1 cellular context compared by ENCODE assay signal in the genomic region with DNA sequence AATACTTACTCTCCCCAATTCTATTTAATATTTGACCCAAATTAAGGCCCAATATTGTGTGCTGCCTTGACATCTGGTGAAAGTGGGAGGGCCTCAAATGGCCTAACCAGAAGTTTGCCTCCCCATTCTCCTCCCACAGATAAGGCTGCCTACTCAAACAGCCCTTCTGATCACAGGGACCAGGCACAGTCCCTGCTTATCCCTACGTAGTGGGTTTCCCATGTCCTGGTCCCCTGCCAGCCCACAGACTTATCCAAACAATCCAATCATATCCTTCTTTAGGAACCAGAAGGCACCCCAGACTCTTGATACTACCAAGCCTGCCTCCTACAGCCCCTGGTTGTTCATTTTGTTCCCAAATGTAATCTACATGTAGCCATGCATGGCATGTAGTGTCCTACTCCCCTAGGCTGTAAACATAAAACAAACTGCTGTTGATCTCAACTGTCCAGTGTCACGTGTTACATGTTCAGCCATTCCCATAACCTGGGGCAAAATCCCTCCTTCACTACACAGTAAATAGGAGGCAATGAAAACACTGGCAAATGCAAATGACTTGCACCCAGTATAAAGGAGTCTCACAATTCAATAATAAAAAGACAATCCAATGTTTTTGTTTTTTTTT.
TF ChIP-seq lines count a peak whose summit lies in the region.

No MANE protein-coding gene starts in this region.

TF ChIP-seq in K562, 482 proteins besides CTCF, POLR2A, EP300 and RAD21 (continued from another document and continues in another):
- TF ChIP-seq ZBTB9 (CRISPR knock-in tag; IDR thresholded peaks at IDR 0.05), result no peak
- TF ChIP-seq BRF1 (IDR thresholded peaks at IDR 0.05; ENCODE audit: borderline replicate concordance, extremely low read depth, insufficient read length), result no peak
- TF ChIP-seq SETDB1 (IDR thresholded peaks at IDR 0.05; ENCODE audit: low read length), result no peak
- no peak for TF ChIP-seq JUN (IDR thresholded peaks at IDR 0.05; ENCODE audit: borderline replicate concordance, low read depth, low read length)
- no peak for TF ChIP-seq JUN (CRISPR knock-in tag; IDR thresholded peaks at IDR 0.05; ENCODE audit: borderline replicate concordance)
- TF ChIP-seq HDAC2 (IDR thresholded peaks at IDR 0.05), result 0 out of 2 replicates have a peak, but pooled peaks have one; percentile 12
- TF ChIP-seq, protein P1, sequence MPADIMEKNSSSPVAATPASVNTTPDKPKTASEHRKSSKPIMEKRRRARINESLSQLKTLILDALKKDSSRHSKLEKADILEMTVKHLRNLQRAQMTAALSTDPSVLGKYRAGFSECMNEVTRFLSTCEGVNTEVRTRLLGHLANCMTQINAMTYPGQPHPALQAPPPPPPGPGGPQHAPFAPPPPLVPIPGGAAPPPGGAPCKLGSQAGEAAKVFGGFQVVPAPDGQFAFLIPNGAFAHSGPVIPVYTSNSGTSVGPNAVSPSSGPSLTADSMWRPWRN (IDR thresholded peaks at IDR 0.05; ENCODE audit: low read depth), result no peak
- TF ChIP-seq MED1 (CRISPR knock-in tag; IDR thresholded peaks at IDR 0.05; ENCODE audit: borderline replicate concordance), result no peak
- TF ChIP-seq PBX2 (CRISPR knock-in tag; IDR thresholded peaks at IDR 0.05; ENCODE audit: low read depth), result no peak
- TF ChIP-seq PBX2 (tag; conservative IDR thresholded peaks at IDR 0.05; ENCODE audit: low read depth), result no peak
- TF ChIP-seq TCF7 (IDR thresholded peaks at IDR 0.05; ENCODE audit: borderline replicate concordance), result no peak
- no peak for TF ChIP-seq CBX5 (IDR thresholded peaks at IDR 0.05; ENCODE audit: borderline replicate concordance, low read depth)
- TF ChIP-seq STAT5B (CRISPR knock-in tag; IDR thresholded peaks at IDR 0.05), result no peak
- no peak for TF ChIP-seq NELFE (IDR thresholded peaks at IDR 0.05; ENCODE audit: insufficient read depth, insufficient read length)
- no peak for TF ChIP-seq CHCHD3 (CRISPR knock-in tag; IDR thresholded peaks at IDR 0.05)
- TF ChIP-seq ZNF408 (CRISPR knock-in tag; IDR thresholded peaks at IDR 0.05; ENCODE audit: low read depth), result no peak
- TF ChIP-seq, protein P2, sequence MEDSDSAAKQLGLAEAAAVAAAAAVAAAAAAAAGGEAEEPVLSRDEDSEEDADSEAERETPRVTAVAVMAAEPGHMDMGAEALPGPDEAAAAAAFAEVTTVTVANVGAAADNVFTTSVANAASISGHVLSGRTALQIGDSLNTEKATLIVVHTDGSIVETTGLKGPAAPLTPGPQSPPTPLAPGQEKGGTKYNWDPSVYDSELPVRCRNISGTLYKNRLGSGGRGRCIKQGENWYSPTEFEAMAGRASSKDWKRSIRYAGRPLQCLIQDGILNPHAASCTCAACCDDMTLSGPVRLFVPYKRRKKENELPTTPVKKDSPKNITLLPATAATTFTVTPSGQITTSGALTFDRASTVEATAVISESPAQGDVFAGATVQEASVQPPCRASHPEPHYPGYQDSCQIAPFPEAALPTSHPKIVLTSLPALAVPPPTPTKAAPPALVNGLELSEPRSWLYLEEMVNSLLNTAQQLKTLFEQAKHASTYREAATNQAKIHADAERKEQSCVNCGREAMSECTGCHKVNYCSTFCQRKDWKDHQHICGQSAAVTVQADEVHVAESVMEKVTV (CRISPR knock-in tag; IDR thresholded peaks at IDR 0.05), result no peak
- TF ChIP-seq, protein P3, sequence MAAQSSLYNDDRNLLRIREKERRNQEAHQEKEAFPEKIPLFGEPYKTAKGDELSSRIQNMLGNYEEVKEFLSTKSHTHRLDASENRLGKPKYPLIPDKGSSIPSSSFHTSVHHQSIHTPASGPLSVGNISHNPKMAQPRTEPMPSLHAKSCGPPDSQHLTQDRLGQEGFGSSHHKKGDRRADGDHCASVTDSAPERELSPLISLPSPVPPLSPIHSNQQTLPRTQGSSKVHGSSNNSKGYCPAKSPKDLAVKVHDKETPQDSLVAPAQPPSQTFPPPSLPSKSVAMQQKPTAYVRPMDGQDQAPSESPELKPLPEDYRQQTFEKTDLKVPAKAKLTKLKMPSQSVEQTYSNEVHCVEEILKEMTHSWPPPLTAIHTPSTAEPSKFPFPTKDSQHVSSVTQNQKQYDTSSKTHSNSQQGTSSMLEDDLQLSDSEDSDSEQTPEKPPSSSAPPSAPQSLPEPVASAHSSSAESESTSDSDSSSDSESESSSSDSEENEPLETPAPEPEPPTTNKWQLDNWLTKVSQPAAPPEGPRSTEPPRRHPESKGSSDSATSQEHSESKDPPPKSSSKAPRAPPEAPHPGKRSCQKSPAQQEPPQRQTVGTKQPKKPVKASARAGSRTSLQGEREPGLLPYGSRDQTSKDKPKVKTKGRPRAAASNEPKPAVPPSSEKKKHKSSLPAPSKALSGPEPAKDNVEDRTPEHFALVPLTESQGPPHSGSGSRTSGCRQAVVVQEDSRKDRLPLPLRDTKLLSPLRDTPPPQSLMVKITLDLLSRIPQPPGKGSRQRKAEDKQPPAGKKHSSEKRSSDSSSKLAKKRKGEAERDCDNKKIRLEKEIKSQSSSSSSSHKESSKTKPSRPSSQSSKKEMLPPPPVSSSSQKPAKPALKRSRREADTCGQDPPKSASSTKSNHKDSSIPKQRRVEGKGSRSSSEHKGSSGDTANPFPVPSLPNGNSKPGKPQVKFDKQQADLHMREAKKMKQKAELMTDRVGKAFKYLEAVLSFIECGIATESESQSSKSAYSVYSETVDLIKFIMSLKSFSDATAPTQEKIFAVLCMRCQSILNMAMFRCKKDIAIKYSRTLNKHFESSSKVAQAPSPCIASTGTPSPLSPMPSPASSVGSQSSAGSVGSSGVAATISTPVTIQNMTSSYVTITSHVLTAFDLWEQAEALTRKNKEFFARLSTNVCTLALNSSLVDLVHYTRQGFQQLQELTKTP (IDR thresholded peaks at IDR 0.05; ENCODE audit: low read depth in 1 of 2, partially characterized antibody in 2 of 2), result no peak
- TF ChIP-seq ZNF696 (CRISPR knock-in tag; conservative IDR thresholded peaks at IDR 0.05), result no peak
- TF ChIP-seq CHD2 (IDR thresholded peaks at IDR 0.05; ENCODE audit: low read depth, low read length), result no peak
- no peak for TF ChIP-seq MLX (CRISPR knock-in tag; conservative IDR thresholded peaks at IDR 0.05)
- TF ChIP-seq DACH1 (IDR thresholded peaks at IDR 0.05; ENCODE audit: partially characterized antibody), result no peak
- no peak for TF ChIP-seq BCOR (IDR thresholded peaks at IDR 0.05)
- TF ChIP-seq ZNF785 (CRISPR knock-in tag; IDR thresholded peaks at IDR 0.05), result no peak
- TF ChIP-seq ATF1 (CRISPR knock-in tag; IDR thresholded peaks at IDR 0.05), result no peak
- peak; percentile 37 for TF ChIP-seq ATF1 (tag; IDR thresholded peaks at IDR 0.05)
- TF ChIP-seq, protein P4, sequence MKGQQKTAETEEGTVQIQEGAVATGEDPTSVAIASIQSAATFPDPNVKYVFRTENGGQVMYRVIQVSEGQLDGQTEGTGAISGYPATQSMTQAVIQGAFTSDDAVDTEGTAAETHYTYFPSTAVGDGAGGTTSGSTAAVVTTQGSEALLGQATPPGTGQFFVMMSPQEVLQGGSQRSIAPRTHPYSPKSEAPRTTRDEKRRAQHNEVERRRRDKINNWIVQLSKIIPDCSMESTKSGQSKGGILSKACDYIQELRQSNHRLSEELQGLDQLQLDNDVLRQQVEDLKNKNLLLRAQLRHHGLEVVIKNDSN (CRISPR knock-in tag; IDR thresholded peaks at IDR 0.05), result peak; percentile 65
- TF ChIP-seq FOXJ3 (CRISPR knock-in tag; IDR thresholded peaks at IDR 0.05), result no peak
- TF ChIP-seq ZNF79 (CRISPR knock-in tag; IDR thresholded peaks at IDR 0.05; ENCODE audit: low read depth), result no peak
- TF ChIP-seq GABPA (tag; conservative IDR thresholded peaks at IDR 0.05; ENCODE audit: low read depth), result no peak
- no peak for TF ChIP-seq XRCC4 (IDR thresholded peaks at IDR 0.05; ENCODE audit: extremely low read depth, insufficient read depth, insufficient read length)
- TF ChIP-seq USF2 (CRISPR knock-in tag; IDR thresholded peaks at IDR 0.05), result no peak
- TF ChIP-seq HEY1 (CRISPR knock-in tag; IDR thresholded peaks at IDR 0.05; ENCODE audit: borderline replicate concordance), result no peak
- TF ChIP-seq ZNF175 (CRISPR knock-in tag; IDR thresholded peaks at IDR 0.05; ENCODE audit: low read depth), result no peak
- TF ChIP-seq FOS (IDR thresholded peaks at IDR 0.05; ENCODE audit: extremely low read depth, insufficient read length), result no peak
- TF ChIP-seq HDAC1 (IDR thresholded peaks at IDR 0.05), result no peak
- no peak for TF ChIP-seq POLR2H (tag; IDR thresholded peaks at IDR 0.05; ENCODE audit: low read depth)
- peak; percentile 30; the same call in 1 of the 2 replicates for TF ChIP-seq TCF3 (CRISPR knock-in tag; IDR thresholded peaks at IDR 0.05)
- no peak for TF ChIP-seq MEF2D (tag; conservative IDR thresholded peaks at IDR 0.05; ENCODE audit: low read depth)
- no peak for TF ChIP-seq MAFF (IDR thresholded peaks at IDR 0.05; ENCODE audit: low read length)
- TF ChIP-seq, protein P5, sequence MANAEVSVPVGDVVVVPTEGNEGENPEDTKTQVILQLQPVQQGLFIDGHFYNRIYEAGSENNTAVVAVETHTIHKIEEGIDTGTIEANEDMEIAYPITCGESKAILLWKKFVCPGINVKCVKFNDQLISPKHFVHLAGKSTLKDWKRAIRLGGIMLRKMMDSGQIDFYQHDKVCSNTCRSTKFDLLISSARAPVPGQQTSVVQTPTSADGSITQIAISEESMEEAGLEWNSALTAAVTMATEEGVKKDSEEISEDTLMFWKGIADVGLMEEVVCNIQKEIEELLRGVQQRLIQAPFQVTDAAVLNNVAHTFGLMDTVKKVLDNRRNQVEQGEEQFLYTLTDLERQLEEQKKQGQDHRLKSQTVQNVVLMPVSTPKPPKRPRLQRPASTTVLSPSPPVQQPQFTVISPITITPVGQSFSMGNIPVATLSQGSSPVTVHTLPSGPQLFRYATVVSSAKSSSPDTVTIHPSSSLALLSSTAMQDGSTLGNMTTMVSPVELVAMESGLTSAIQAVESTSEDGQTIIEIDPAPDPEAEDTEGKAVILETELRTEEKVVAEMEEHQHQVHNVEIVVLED (CRISPR knock-in tag; IDR thresholded peaks at IDR 0.05), result no peak
- TF ChIP-seq RFX5 (IDR thresholded peaks at IDR 0.05; ENCODE audit: low read depth, low read length), result no peak
- TF ChIP-seq UBTF (IDR thresholded peaks at IDR 0.05; ENCODE audit: borderline replicate concordance in 1 of 2, low read depth in 2 of 2, low read length in 2 of 2), result no peak
- TF ChIP-seq SAFB2 (IDR thresholded peaks at IDR 0.05; ENCODE audit: borderline replicate concordance, low read depth, low read length, severe bottlenecking), result no peak
